In genomic region chr1:25360596-25361581, GRCh38 we compare ENCODE assay signal across 1 cellular context.
TF ChIP-seq lines count a peak whose summit lies in the region.

No MANE protein-coding gene starts in this region.

TF ChIP-seq in GM23338, 12 proteins besides CTCF, POLR2A, EP300 and RAD21 (continued from another document):
- no peak for TF ChIP-seq ZNF462 (CRISPR knock-in tag; IDR thresholded peaks at IDR 0.05)
- TF ChIP-seq EZH2 (IDR thresholded peaks at IDR 0.05; ENCODE audit: low read depth, unreplicated experiment), result no peak
- no peak for TF ChIP-seq STAT1 (IDR thresholded peaks at IDR 0.05; ENCODE audit: unreplicated experiment)
